8 cellular contexts compared by ENCODE assay signal in the genomic region with DNA sequence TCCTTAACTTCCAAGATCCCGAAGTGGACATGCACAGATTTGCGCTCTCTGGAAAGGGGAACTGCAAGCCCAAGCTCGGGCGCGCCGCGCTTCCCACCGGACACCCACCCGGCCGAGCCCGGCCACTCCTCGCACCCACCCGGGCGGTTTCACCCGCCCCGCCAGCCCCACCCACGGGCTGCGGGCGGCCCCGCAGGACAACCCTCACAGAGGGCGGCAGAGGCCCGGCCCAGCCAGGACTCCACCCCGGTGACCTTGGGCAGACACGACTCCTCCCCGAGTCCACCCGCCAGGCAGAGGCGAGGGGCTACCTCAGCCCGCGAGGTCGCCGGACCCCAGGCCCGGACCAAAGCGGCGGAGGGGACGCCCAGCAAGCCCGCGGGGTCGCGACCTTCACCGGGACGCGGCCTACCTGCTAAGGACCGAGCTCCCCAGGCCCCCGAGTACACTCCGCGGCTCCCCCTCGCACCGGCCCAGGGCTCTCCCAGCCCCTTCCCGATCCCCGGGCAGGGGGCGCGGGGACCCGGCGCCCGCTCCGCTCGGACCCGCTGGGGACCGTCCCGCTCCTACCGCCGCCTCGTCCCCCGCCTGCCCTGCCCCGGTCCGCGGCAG.
DNase-seq lines count a peak whose midpoint lies in the region; ATAC-seq and TF ChIP-seq lines count a peak whose summit lies in the region.
"Not testable (repeated sequence)": the region's sequence is repeated elsewhere in the genome, so short reads cannot be mapped to it uniquely, and the experiment has no call there.

No MANE protein-coding gene starts in this region.

- not testable (repeated sequence) for H3K27me3 Mint-ChIP-seq in T-helper 1 cell treated with Interleukin-12 subunit alpha and Interleukin-12 subunit beta and Interleukin-4 antibody, amounts not matched to agents 30 μg/mL and 1 μg/mL, for 36 hours (ENCODE audit: low read depth); MCF 10A (ENCODE audit: insufficient read depth, unreplicated experiment); nephron progenitor cell (ENCODE audit: low read depth, poor library complexity)

- not testable (repeated sequence) for H3K4me1 Mint-ChIP-seq in T-helper 1 cell treated with Interleukin-12 subunit alpha and Interleukin-12 subunit beta and Interleukin-4 antibody, amounts not matched to agents 30 μg/mL and 1 μg/mL, for 36 hours (ENCODE audit: low read depth); MCF 10A (ENCODE audit: insufficient read depth, unreplicated experiment); nephron progenitor cell

- CTCF ChIA-PET in MCF 10A (lab: Yijun Ruan, JAX) = not testable (repeated sequence)

- not testable (repeated sequence) for DNase-seq in MCF 10A (ENCODE audit: unreplicated experiment); nephron progenitor cell; tibial artery
- peak; percentile 58 for DNase-seq in left ventricle myocardium superior

- H3K36me3 ChIP-seq in tibial artery = not testable (repeated sequence)

- peak overlapping the region; percentile 80 for H3K4me3 Mint-ChIP-seq in T-helper 1 cell treated with Interleukin-12 subunit alpha and Interleukin-12 subunit beta and Interleukin-4 antibody, amounts not matched to agents 30 μg/mL and 1 μg/mL, for 36 hours
- H3K4me3 Mint-ChIP-seq in MCF 10A (ENCODE audit: unreplicated experiment) (peak overlapping the region; percentile 70), nephron progenitor cell (peak overlapping the region; percentile 81)

- H3K9me3 ChIP-seq in tibial artery = not testable (repeated sequence)

- H3K9me3 Mint-ChIP-seq in T-helper 1 cell treated with Interleukin-12 subunit alpha and Interleukin-12 subunit beta and Interleukin-4 antibody, amounts not matched to agents 30 μg/mL and 1 μg/mL, for 36 hours; MCF 10A (ENCODE audit: unreplicated experiment); nephron progenitor cell: not testable (repeated sequence)

- H3K4me3 ChIP-seq in GM12875 (ENCODE audit: low read depth, low read length) (peak overlapping the region; percentile 64), tibial artery (peak overlapping the region; percentile 70 to 76)

- H3K27ac ChIP-seq in tibial artery = peak overlapping the region; percentile 81 to 83

- not testable (repeated sequence) for H3K36me3 Mint-ChIP-seq in T-helper 1 cell treated with Interleukin-12 subunit alpha and Interleukin-12 subunit beta and Interleukin-4 antibody, amounts not matched to agents 30 μg/mL and 1 μg/mL, for 36 hours (ENCODE audit: low read depth); MCF 10A (ENCODE audit: insufficient read depth, unreplicated experiment)
- peaks cover 10% of the 10 kb centered on the region for H3K36me3 Mint-ChIP-seq in nephron progenitor cell (ENCODE audit: low read depth)

- not testable (repeated sequence) for H3K27ac Mint-ChIP-seq in T-helper 1 cell treated with Interleukin-12 subunit alpha and Interleukin-12 subunit beta and Interleukin-4 antibody, amounts not matched to agents 30 μg/mL and 1 μg/mL, for 36 hours; MCF 10A (ENCODE audit: low read depth, unreplicated experiment); nephron progenitor cell

- H3K4me1 ChIP-seq in tibial artery = not testable (repeated sequence)

- BruUV-seq in MCF 10A (replicated peaks; lab: Mats Ljungman, UMichigan) = not testable (repeated sequence)

- H3K27me3 ChIP-seq in tibial artery = not testable (repeated sequence)

- ATAC-seq in GM21825 (IDR thresholded peaks at IDR 0.05; ENCODE audit: unreplicated experiment) (peak; percentile 51), HG03378 (IDR thresholded peaks at IDR 0.05; ENCODE audit: unreplicated experiment) (peak; percentile 23), left ventricle myocardium superior (peak; percentile 90)

- POLR2A ChIA-PET in MCF 10A (lab: Yijun Ruan, JAX) = not testable (repeated sequence)

- intact Hi-C loops in MCF 10A (cut with micrococcal nuclease); left ventricle myocardium superior (cut with micrococcal nuclease); tibial artery (cut with DNase I; ENCODE audit: low total_unique reads): not testable (repeated sequence)

- not testable (repeated sequence) for TF ChIP-seq CTCF in GM12875 (IDR thresholded peaks at IDR 0.05; ENCODE audit: borderline replicate concordance, insufficient read depth, low read depth, low read length); MCF 10A (IDR thresholded peaks at IDR 0.05; ENCODE audit: unreplicated experiment); nephron progenitor cell (IDR thresholded peaks at IDR 0.05); tibial artery (IDR thresholded peaks at IDR 0.05)

Comparison
In these comparisons a context has a peak if more than half of its experiments do, and no peak if none do; other contexts are left out.
1. ATAC-seq: peak in every context shown above with its lines; median percentile 90 in left ventricle myocardium superior; 51 in GM21825; 23 in HG03378.